In genomic region chr22:31279327-31279669, GRCh38 we compare ENCODE assay signal across 15 cellular contexts. TPM values are rescaled to one million over a fixed set of nuclear protein-coding genes. Genes with fewer than 3 reads are reported as not detected.
A peak's percentile ranks its signal among the peaks of the same experiment; 100 is the strongest.
DNase-seq lines count a peak whose midpoint lies in the region; ATAC-seq lines count a peak whose summit lies in the region.
"Had no signal": no experiment of that assay in that cellular context is flagged by ENCODE, and none has a peak within 500 bp of the region (broad histone marks: within the 10 kb centered on the region; RNA-seq: fewer than 3 reads in every experiment).

No MANE protein-coding gene starts in this region.

- no peak overlapping the region for H2BK120ac ChIP-seq in mesendoderm (ENCODE audit: low read depth, low read length)

- no peaks in the 10 kb centered on the region for H3K9me3 Mint-ChIP-seq in activated CD4-positive, alpha-beta T cell treated with anti-CD3 and anti-CD28 coated beads for 36 hours (ENCODE audit: low read depth)
- no peaks in the 10 kb centered on the region for H3K9me3 Mint-ChIP-seq in activated CD8-positive, alpha-beta T cell treated with anti-CD3 and anti-CD28 coated beads, Interleukin-2, amount 10 ng/mL, durations not matched to agents 7 days and 5 days (ENCODE audit: insufficient read depth)
- no peaks in the 10 kb centered on the region for H3K9me3 Mint-ChIP-seq in immature natural killer cell
- H3K9me3 Mint-ChIP-seq: GM23338 had no signal

- DNase-seq in activated CD4-positive, alpha-beta T cell treated with anti-CD3 and anti-CD28 coated beads for 36 hours = no peak
- no peak for DNase-seq in activated CD4-positive, alpha-beta T cell treated with anti-CD3 and anti-CD28 coated beads, Interleukin-2, amount 50 U/mL, for 4 hours
- DNase-seq in activated CD8-positive, alpha-beta T cell treated with anti-CD3 and anti-CD28 coated beads, Interleukin-2, amount 10 ng/mL, durations not matched to agents 7 days and 5 days = no peak
- no peak for DNase-seq in immature natural killer cell
- DNase-seq in substantia nigra (lab: John Stamatoyannopoulos, UW) = no peak
- no peak for DNase-seq in mesendoderm
- no peak for DNase-seq in SKM-1 treated with dmso at 0.1 percent for 144 hours (lab: John Stamatoyannopoulos, UW; ENCODE audit: unreplicated experiment)
- no peak for DNase-seq in HAP-1 (ENCODE audit: low spot score in 2 of 2)
- DNase-seq: caudate nucleus; IMR-90; NCI-H1105; retina; stimulated activated CD4-positive, alpha-beta T cell treated with anti-CD3 and anti-CD28 coated beads, Interleukin-2, amount 100 ng/mL, for 24 hours; stimulated activated CD8-positive, alpha-beta memory T cell treated with anti-CD3 and anti-CD28 coated beads, Interleukin-4, amount 100 ng/mL, for 48 hours had no signal

- CTCF ChIA-PET in activated CD4-positive, alpha-beta T cell treated with anti-CD3 and anti-CD28 coated beads for 36 hours (lab: Charles Lee) = interaction anchor here (0.7 to 1.8 kb wide), 5 partner anchors 8 to 36 kb away, joined by 3 to 13 read pairs (median 4); partner anchors contain the start of gene PIK3IP1
- CTCF ChIA-PET in activated CD8-positive, alpha-beta T cell treated with anti-CD3 and anti-CD28 coated beads, Interleukin-2, amount 10 ng/mL, durations not matched to agents 7 days and 5 days (lab: Charles Lee) = interaction anchor here (0.6 to 3.1 kb wide), 7 partner anchors 9 to 68 kb away, joined by 3 to 15 read pairs (median 6); partner anchors contain the start of genes LIMK2 and PIK3IP1

- peaks cover 61% of the 10 kb centered on the region for H3K36me3 Mint-ChIP-seq in activated CD4-positive, alpha-beta T cell treated with anti-CD3 and anti-CD28 coated beads for 36 hours (ENCODE audit: low read depth)
- H3K36me3 Mint-ChIP-seq in activated CD8-positive, alpha-beta T cell treated with anti-CD3 and anti-CD28 coated beads, Interleukin-2, amount 10 ng/mL, durations not matched to agents 7 days and 5 days (ENCODE audit: low read depth) = peaks cover 65% of the 10 kb centered on the region
- H3K36me3 Mint-ChIP-seq in immature natural killer cell = peaks cover 8 to 39% (median 11%) of the 10 kb centered on the region in 3 donors

- no peak overlapping the region for H3K9ac ChIP-seq in mesendoderm (ENCODE audit: low read length)

- H3K79me2 ChIP-seq in mesendoderm (ENCODE audit: control insufficient read depth, insufficient read depth, low read length) = no peaks in the 10 kb centered on the region

- H4K5ac ChIP-seq in mesendoderm (ENCODE audit: low read length) = no peak overlapping the region

- H3K56ac ChIP-seq in mesendoderm (ENCODE audit: low read length) = no peak overlapping the region

- no peak overlapping the region for H4K8ac ChIP-seq in mesendoderm (ENCODE audit: low read depth, low read length)

- H3K27me3 ChIP-seq in mesendoderm (ENCODE audit: insufficient read depth, low read length, poor library complexity) = no peaks in the 10 kb centered on the region
- H3K27me3 ChIP-seq in HAP-1 (ENCODE audit: low read depth) = no peaks in the 10 kb centered on the region

- no peaks in the 10 kb centered on the region for H3K27me3 Mint-ChIP-seq in activated CD4-positive, alpha-beta T cell treated with anti-CD3 and anti-CD28 coated beads for 36 hours
- no peaks in the 10 kb centered on the region for H3K27me3 Mint-ChIP-seq in activated CD8-positive, alpha-beta T cell treated with anti-CD3 and anti-CD28 coated beads, Interleukin-2, amount 10 ng/mL, durations not matched to agents 7 days and 5 days (ENCODE audit: low read depth)
- H3K27me3 Mint-ChIP-seq in immature natural killer cell (ENCODE audit: low read depth in 3 of 3) = peaks cover 0 to 2% (median 0%) of the 10 kb centered on the region in 3 donors

- peaks cover 2% of the 10 kb centered on the region for H3K36me3 ChIP-seq in mesendoderm (ENCODE audit: control insufficient read depth, insufficient read depth, low read length)
- peaks cover 15% of the 10 kb centered on the region for H3K36me3 ChIP-seq in HAP-1 (replicated peaks)

- no peaks in the 10 kb centered on the region for H3K9me3 ChIP-seq in HAP-1

- H3K27ac ChIP-seq in substantia nigra (ENCODE audit: low read depth, low read length, poor library complexity, severe bottlenecking) (peak overlapping the region; percentile 17), mesendoderm (ENCODE audit: low read depth, low read length) (no peak overlapping the region)

- H2AK5ac ChIP-seq in mesendoderm (ENCODE audit: low read length) = no peak overlapping the region

- no peak overlapping the region for H3K4me2 ChIP-seq in mesendoderm (ENCODE audit: low read length)
- H3K4me2 ChIP-seq: GM23338 had no signal

- POLR2A ChIA-PET in activated CD4-positive, alpha-beta T cell treated with anti-CD3 and anti-CD28 coated beads for 36 hours (lab: Charles Lee) = interaction anchor here (3.8 kb wide), 1 partner anchor 12 kb away, joined by 38 read pairs; the partner anchor contains the start of gene PIK3IP1
- POLR2A ChIA-PET in activated CD8-positive, alpha-beta T cell treated with anti-CD3 and anti-CD28 coated beads, Interleukin-2, amount 10 ng/mL, durations not matched to agents 7 days and 5 days (lab: Charles Lee) = interaction anchor here (1.0 to 7.3 kb wide), 3 partner anchors 12 to 23 kb away, joined by 4 to 99 read pairs (median 5); partner anchors contain the start of gene PIK3IP1

- no peak overlapping the region for H3K4ac ChIP-seq in mesendoderm (ENCODE audit: low read depth, low read length)

- no peak for ATAC-seq in activated CD4-positive, alpha-beta T cell treated with anti-CD3 and anti-CD28 coated beads for 36 hours
- ATAC-seq in activated CD8-positive, alpha-beta T cell treated with anti-CD3 and anti-CD28 coated beads, Interleukin-2, amount 10 ng/mL, durations not matched to agents 7 days and 5 days = no peak
- ATAC-seq: GM23338 had no signal

- no peak overlapping the region for H3K18ac ChIP-seq in mesendoderm (ENCODE audit: low read length)

- H3K4me3 ChIP-seq in mesendoderm (ENCODE audit: low read length) (no peak overlapping the region), HAP-1 (no peak overlapping the region)
- H3K4me3 ChIP-seq: GM23338 had no signal

- no peaks in the 10 kb centered on the region for H3K79me1 ChIP-seq in mesendoderm (ENCODE audit: low read length)

- H3K27ac Mint-ChIP-seq in activated CD4-positive, alpha-beta T cell treated with anti-CD3 and anti-CD28 coated beads for 36 hours = peak overlapping the region; percentile 86
- peak overlapping the region; percentile 80 for H3K27ac Mint-ChIP-seq in activated CD8-positive, alpha-beta T cell treated with anti-CD3 and anti-CD28 coated beads, Interleukin-2, amount 10 ng/mL, durations not matched to agents 7 days and 5 days
- H3K27ac Mint-ChIP-seq in immature natural killer cell = peak overlapping the region; percentile 6 to 89 (median 78)
- H3K27ac Mint-ChIP-seq: GM23338 had no signal

- H3K4me1 ChIP-seq in mesendoderm (ENCODE audit: control insufficient read depth, low read depth, low read length) (no peaks in the 10 kb centered on the region), HAP-1 (no peaks in the 10 kb centered on the region)

- no peak overlapping the region for H2BK5ac ChIP-seq in mesendoderm (ENCODE audit: low read length)

- no peak overlapping the region for H2BK15ac ChIP-seq in mesendoderm (replicated peaks; ENCODE audit: low read depth)

- no peak overlapping the region for H3K4me3 Mint-ChIP-seq in activated CD4-positive, alpha-beta T cell treated with anti-CD3 and anti-CD28 coated beads for 36 hours
- no peak overlapping the region for H3K4me3 Mint-ChIP-seq in activated CD8-positive, alpha-beta T cell treated with anti-CD3 and anti-CD28 coated beads, Interleukin-2, amount 10 ng/mL, durations not matched to agents 7 days and 5 days
- H3K4me3 Mint-ChIP-seq in immature natural killer cell = no peak overlapping the region
- H3K4me3 Mint-ChIP-seq: GM23338 had no signal

- intact Hi-C loops in activated CD4-positive, alpha-beta T cell treated with anti-CD3 and anti-CD28 coated beads for 36 hours (cut with DNase I, micrococcal nuclease) = loop anchor here in 1 of 2 experiments (5.0 kb wide), 1 partner anchor 67 kb away; the partner anchor contains the start of gene LIMK2

- in situ Hi-C loops in HAP-1 (cut with MboI; ENCODE audit: low sequenced_read_pairs) = loop anchor here (25.0 kb wide), 1 partner anchor 108 kb away; the partner anchor contains the start of gene DRG1

- no peak overlapping the region for H3K23ac ChIP-seq in mesendoderm (ENCODE audit: low read length)

- peaks cover 83% of the 10 kb centered on the region for H3K4me1 Mint-ChIP-seq in activated CD4-positive, alpha-beta T cell treated with anti-CD3 and anti-CD28 coated beads for 36 hours
- H3K4me1 Mint-ChIP-seq in activated CD8-positive, alpha-beta T cell treated with anti-CD3 and anti-CD28 coated beads, Interleukin-2, amount 10 ng/mL, durations not matched to agents 7 days and 5 days (ENCODE audit: low read depth) = peaks cover 32% of the 10 kb centered on the region
- H3K4me1 Mint-ChIP-seq in immature natural killer cell = peaks cover 3 to 4% of the 10 kb centered on the region in 2 donors

RNA-seq across cellular contexts. Expression of gene PIK3IP1, which starts 13.0 kb away (rescaled TPM):
- total RNA-seq in activated CD4-positive, alpha-beta T cell treated with anti-CD3 and anti-CD28 coated beads for 36 hours = 10 to 100 TPM; 14.2 to 15.1 TPM
- 10 to 100 TPM; 13.2 to 16.1 TPM for total RNA-seq in activated CD8-positive, alpha-beta T cell treated with anti-CD3 and anti-CD28 coated beads, Interleukin-2, amount 10 ng/mL, durations not matched to agents 7 days and 5 days
- polyA plus RNA-seq in immature natural killer cell = 100 to 1,000 TPM in 1 of 3 donors, 10 to 100 TPM in 2; 88.2 to 136 (median 98.1) TPM
- polyA plus RNA-seq in mesendoderm (2013, experiment 1 of 2) = 0.51 TPM
- polyA plus RNA-seq in mesendoderm (2013, experiment 2 of 2) = 0.53 TPM
